8 cellular contexts compared by ENCODE assay signal in genomic region chr5:151745071-151745705, GRCh38. TPM values are rescaled to one million over a fixed set of nuclear protein-coding genes. Genes with fewer than 3 reads are reported as not detected.
DNase-seq lines count a peak whose midpoint lies in the region; ATAC-seq and TF ChIP-seq lines count a peak whose summit lies in the region.

No MANE protein-coding gene starts in this region.

- H3K9me3 Mint-ChIP-seq in MCF 10A (ENCODE audit: unreplicated experiment): no peaks in the 10 kb centered on the region

- H4K20me1 ChIP-seq in BLaER1 treated with 17β-estradiol and CSF1 and Interleukin-3, amounts not matched to agents 10 nM and 100 nM: peaks cover 0 to 72% (median 28%) of the 10 kb centered on the region in 11 experiments; a peak in 14 of 22 replicates

- peak overlapping the region in 9 of 11 experiments; percentile 8 to 43 (median 29); a peak in 11 of 22 replicates for H3K9ac ChIP-seq in BLaER1 treated with 17β-estradiol and CSF1 and Interleukin-3, amounts not matched to agents 10 nM and 100 nM

- peak overlapping the region; percentile 58 to 90 (median 75) for H3K4me2 ChIP-seq in BLaER1 treated with 17β-estradiol and CSF1 and Interleukin-3, amounts not matched to agents 10 nM and 100 nM

- peak; percentile 98 for DNase-seq in RWPE2 (ENCODE audit: low spot score)
- DNase-seq in MCF 10A (ENCODE audit: unreplicated experiment): peak; percentile 98
- no peak for DNase-seq in left lung
- DNase-seq in thyroid gland: peak; percentile 97 to 98
- DNase-seq in KBM-7: no peak
- DNase-seq in Kasumi-1 (lab: John Stamatoyannopoulos, UW): no peak

- no peaks in the 10 kb centered on the region for H3K9me3 ChIP-seq in BLaER1 treated with 17β-estradiol and CSF1 and Interleukin-3, amounts not matched to agents 10 nM and 100 nM (replicated peaks in 1 of 11)
- H3K9me3 ChIP-seq in RWPE2 (ENCODE audit: severe bottlenecking) (no peaks in the 10 kb centered on the region), left lung (no peaks in the 10 kb centered on the region), thyroid gland (no peaks in the 10 kb centered on the region)

- WGBS in thyroid gland, 2 donors: 38 to 62% methylated on average over 5 to 7 of the region's 7 CpGs

- H3K36me3 ChIP-seq in BLaER1 treated with 17β-estradiol and CSF1 and Interleukin-3, amounts not matched to agents 10 nM and 100 nM: peaks cover 35 to 85% (median 59%) of the 10 kb centered on the region in 11 experiments; a peak in 21 of 22 replicates
- H3K36me3 ChIP-seq in RWPE2 (ENCODE audit: low read depth): peaks cover 45% of the 10 kb centered on the region
- H3K36me3 ChIP-seq in left lung: peaks cover 0 to 47% of the 10 kb centered on the region in 2 donors
- H3K36me3 ChIP-seq in thyroid gland: no peaks in the 10 kb centered on the region

- no peaks in the 10 kb centered on the region for H3K27me3 ChIP-seq in BLaER1 treated with 17β-estradiol and CSF1 and Interleukin-3, amounts not matched to agents 10 nM and 100 nM
- no peaks in the 10 kb centered on the region for H3K27me3 ChIP-seq in RWPE2 (ENCODE audit: insufficient read depth, poor library complexity, severe bottlenecking)
- H3K27me3 ChIP-seq in left lung: no peaks in the 10 kb centered on the region
- H3K27me3 ChIP-seq in thyroid gland: no peaks in the 10 kb centered on the region

- peak overlapping the region; percentile 17 for H3K4me3 Mint-ChIP-seq in MCF 10A (ENCODE audit: unreplicated experiment)

- H3K36me3 Mint-ChIP-seq in MCF 10A (ENCODE audit: insufficient read depth, unreplicated experiment): peaks cover 34% of the 10 kb centered on the region

- in situ Hi-C loops in KBM-7 (cut with MboI; ENCODE audit: low pct_unique_long_range_greater_than_20kb, low sequenced_read_pairs): no loop called here

- peak; percentile 51 for ATAC-seq in GM21723 (IDR thresholded peaks at IDR 0.05; ENCODE audit: unreplicated experiment)
- peak; percentile 87 for ATAC-seq in RWPE2 (ENCODE audit: low read depth)
- peak; percentile 9 for ATAC-seq in left lung

- peak in 1 of 2 donors; percentile 46 for TF ChIP-seq POLR2A in thyroid gland (IDR thresholded peaks at IDR 0.05)

- peaks cover 26 to 76% (median 37%) of the 10 kb centered on the region in 10 experiments for H3K4me1 ChIP-seq in BLaER1 treated with 17β-estradiol and CSF1 and Interleukin-3, amounts not matched to agents 10 nM and 100 nM
- H3K4me1 ChIP-seq in RWPE2 (ENCODE audit: insufficient read depth, poor library complexity, severe bottlenecking): peaks cover 51% of the 10 kb centered on the region
- H3K4me1 ChIP-seq in left lung: peaks cover 12 to 54% of the 10 kb centered on the region in 2 donors
- peaks cover 12 to 25% of the 10 kb centered on the region in 2 donors for H3K4me1 ChIP-seq in thyroid gland

- H3K4me1 Mint-ChIP-seq in MCF 10A (ENCODE audit: insufficient read depth, unreplicated experiment): peaks cover 52% of the 10 kb centered on the region

- no peak overlapping the region; a peak in 1 of 20 replicates for H3K4me3 ChIP-seq in BLaER1 treated with 17β-estradiol and CSF1 and Interleukin-3, amounts not matched to agents 10 nM and 100 nM
- no peak overlapping the region for H3K4me3 ChIP-seq in RWPE2 (ENCODE audit: severe bottlenecking)
- H3K4me3 ChIP-seq in left lung: no peak overlapping the region
- H3K4me3 ChIP-seq in thyroid gland (replicated peaks in 1 of 3): no peak overlapping the region

- TF ChIP-seq CTCF in RWPE2 (IDR thresholded peaks at IDR 0.05; ENCODE audit: poor library complexity, severe bottlenecking): no peak
- TF ChIP-seq CTCF in MCF 10A (IDR thresholded peaks at IDR 0.05; ENCODE audit: unreplicated experiment): no peak
- no peak for TF ChIP-seq CTCF in left lung (IDR thresholded peaks at IDR 0.05)
- TF ChIP-seq CTCF in thyroid gland (IDR thresholded peaks at IDR 0.05): peak in 2 of 6 experiments; percentile 6 to 22

- H3K27ac Mint-ChIP-seq in MCF 10A (ENCODE audit: low read depth, unreplicated experiment): peak overlapping the region; percentile 80

- intact Hi-C loops in MCF 10A (cut with micrococcal nuclease): loop anchor here (1.0 to 10.0 kb wide), 3 partner anchors 26 to 620 kb away; partner anchors contain the start of genes G3BP1 and GM2A
- intact Hi-C loops in left lung (cut with DNase I): no loop called here
- intact Hi-C loops in thyroid gland (cut with DNase I): no loop called here

- no peaks in the 10 kb centered on the region for H3K27me3 Mint-ChIP-seq in MCF 10A (ENCODE audit: insufficient read depth, unreplicated experiment)

- POLR2A ChIA-PET in MCF 10A (lab: Yijun Ruan, JAX): interaction anchor here (0.6 to 8.0 kb wide), 8 partner anchors 12 to 165 kb away, joined by 3 to 80 read pairs (median 4); partner anchors contain the start of genes ATOX1 and G3BP1

- peak overlapping the region; percentile 1 to 60 (median 53); a peak in 21 of 22 replicates for H3K27ac ChIP-seq in BLaER1 treated with 17β-estradiol and CSF1 and Interleukin-3, amounts not matched to agents 10 nM and 100 nM
- H3K27ac ChIP-seq in RWPE2 (ENCODE audit: poor library complexity, severe bottlenecking) (peak overlapping the region; percentile 98), left lung (peak overlapping the region; percentile 40 to 72), thyroid gland (peak overlapping the region; percentile 70 to 82 (median 76))

- CTCF ChIA-PET in MCF 10A (lab: Yijun Ruan, JAX): interaction anchor here (0.6 to 17.0 kb wide), 11 partner anchors 8 to 267 kb away, joined by 3 to 652 read pairs (median 5); partner anchors contain the start of genes ATOX1 and G3BP1

- BruUV-seq in MCF 10A (replicated peaks; lab: Mats Ljungman, UMichigan): no TSS peak

RNA-seq across cellular contexts. Expression of gene ATOX1, which starts 13.2 kb away (rescaled TPM):
- total RNA-seq in MCF 10A (2022): 155 and 168 TPM in 2 replicates
- 10 to 100 TPM; 72.1 to 89.7 TPM for total RNA-seq in left lung
- total RNA-seq in thyroid gland: 100 to 1,000 TPM in 3 of 4 donors, 10 to 100 TPM in 1; 73.4 to 236 (median 157) TPM

RNA-seq across cellular contexts. Expression of gene G3BP1, which starts 26.6 kb away (rescaled TPM):
- total RNA-seq in MCF 10A (2022): 279 and 282 TPM in 2 replicates
- 100 to 1,000 TPM; 150 to 207 TPM for total RNA-seq in left lung
- 100 to 1,000 TPM in 3 of 4 donors, 10 to 100 TPM in 1; 95.9 to 177 (median 131) TPM for total RNA-seq in thyroid gland

RNA-seq across cellular contexts. Expression of gene SPARC, which starts 58.5 kb away (rescaled TPM):
- 17.4 and 32.6 TPM in 2 replicates for total RNA-seq in MCF 10A (2022)
- 1,000 to 10,000 TPM; 1,647 to 5,045 TPM for total RNA-seq in left lung
- total RNA-seq in thyroid gland: 100 to 1,000 TPM; 302 to 327 (median 309) TPM

Comparison
In these comparisons a context has a peak if more than half of its experiments do, and no peak if none do; other contexts are left out.
1. ATAC-seq: peak in every context shown above with its lines; median percentile 87 in RWPE2; 51 in GM21723; 9 in left lung.
2. DNase-seq: peak in RWPE2 (single experiment), MCF 10A (single experiment) and thyroid gland (2 of 2); none in left lung (0 of 2), KBM-7 (single experiment) and Kasumi-1 (0 of 2).
3. RNA of gene SPARC, which starts 58.5 kb away (total RNA-seq): 1,647 to 5,045 TPM in left lung; 302 to 327 TPM in thyroid gland and 17.4 to 32.6 TPM in MCF 10A; every median in the first group is over 4 times any median in the second.
4. Peak in every context shown above with its lines, with median percentiles within 50 percentile points of each other: H3K27ac ChIP-seq.